In genomic region chr15:83011271-83012037, GRCh38 we compare ENCODE assay signal across 8 cellular contexts. TPM values are rescaled to one million over a fixed set of nuclear protein-coding genes. Genes with fewer than 3 reads are reported as not detected.
DNase-seq lines count a peak whose midpoint lies in the region; ATAC-seq, FAIRE-seq and TF ChIP-seq lines count a peak whose summit lies in the region.

C15orf40 (minus strand) TSS chr15:83011639; CDS start chr15:83011607, 32 bp downstream.

- H3K4me3 ChIP-seq in NT2/D1 (ENCODE audit: insufficient read length, low read depth): peak within 1 kb of the TSS; percentile 99
- peak within 1 kb of the TSS; percentile 99 for H3K4me3 ChIP-seq in mesodermal cell (ENCODE audit: extremely low read depth, insufficient read depth, low read length, poor library complexity, severe bottlenecking)

- peak within 1 kb of the TSS; percentile 64 for H3K27ac ChIP-seq in mesodermal cell (ENCODE audit: low read depth, low read length, severe bottlenecking)

- WGBS in mesodermal cell (ENCODE audit: insufficient coverage in 2 of 2), 2 experiments: 9 to 11% methylated on average over 59 to 61 of the region's 61 CpGs

- H3K9me3 ChIP-seq in NT2/D1 (ENCODE audit: insufficient read depth, low read length) (peaks cover 25% of the 10 kb centered on the region), mesodermal cell (ENCODE audit: control insufficient read depth, low read length) (peaks cover 4% of the 10 kb centered on the region)

- FAIRE-seq in D721Med (lab: Jason Lieb, UNC): no peak

- in situ Hi-C loops in endometrial microvascular endothelial cells (cut with HindIII; ENCODE audit: inconsistent ontology term, low pct_unique_long_range_greater_than_20kb, low sequenced_read_pairs): loop anchor here (10.0 to 25.0 kb wide), 2 partner anchors 103 to 474 kb away; partner anchors contain the start of gene RPS17

- H3K36me3 ChIP-seq in NT2/D1 (ENCODE audit: insufficient read depth, insufficient read length, low read length): peaks cover 48% of the 10 kb centered on the region
- H3K36me3 ChIP-seq in mesodermal cell (ENCODE audit: control insufficient read depth, insufficient read depth, low read length): peaks cover 40% of the 10 kb centered on the region

- DNase-seq in D721Med (ENCODE audit: insufficient read length, low spot score): peak; percentile 72
- peak in 75 of 76 experiments; percentile 18 to 93 (median 81) for DNase-seq in HUDEP-2 (lab: John Stamatoyannopoulos, UW; ENCODE audit: unreplicated experiment in 76 of 76)
- peak; percentile 93 for DNase-seq in NT2/D1 (ENCODE audit: low read depth, low spot score)
- DNase-seq in activated CD8-positive, alpha-beta memory T cell treated with anti-CD3 and anti-CD28 coated beads, Interleukin-2, amount 50 U/mL, for 24 hours (ENCODE audit: extremely low read depth): peak; percentile 77
- DNase-seq in stimulated activated CD8-positive, alpha-beta memory T cell treated with anti-CD3 and anti-CD28 coated beads, Interleukin-15, amount 100 ng/mL, for 4 hours (ENCODE audit: low read depth in 2 of 2): peak; percentile 71 to 76

- H3K4me1 ChIP-seq in NT2/D1 (ENCODE audit: insufficient read depth, insufficient read length) (peaks cover 4% of the 10 kb centered on the region), mesodermal cell (ENCODE audit: control insufficient read depth, insufficient read depth, low read length, poor library complexity, severe bottlenecking) (no peaks in the 10 kb centered on the region)

- peak; percentile 82 for TF ChIP-seq CTCF in D721Med (IDR thresholded peaks at IDR 0.05; ENCODE audit: insufficient read depth, missing control alignments)

- H3K9ac ChIP-seq in NT2/D1 (ENCODE audit: insufficient read length, low read depth): peak within 1 kb of the TSS; percentile 98

- ATAC-seq in GM21390 (IDR thresholded peaks at IDR 0.05; ENCODE audit: unreplicated experiment): peak; percentile 88

- no peaks in the 10 kb centered on the region for H3K27me3 ChIP-seq in NT2/D1 (ENCODE audit: insufficient read depth, insufficient read length)

RNA-seq across cellular contexts. Expression of gene C15orf40, which starts in this region (rescaled TPM):
- total RNA-seq in endometrial microvascular endothelial cells (ENCODE audit: inconsistent ontology term): 25.0 TPM
- 20.8 TPM for polyA plus RNA-seq in mesodermal cell (2013, experiment 1 of 2)
- polyA plus RNA-seq in mesodermal cell (2013, experiment 2 of 2): 18.4 TPM

Comparison
In these comparisons a context has a peak if more than half of its experiments do, and no peak if none do; other contexts are left out.
1. Peak in every context shown above with its lines: DNase-seq, ATAC-seq, H3K4me3 ChIP-seq and H3K27ac ChIP-seq.